In the genomic region with DNA sequence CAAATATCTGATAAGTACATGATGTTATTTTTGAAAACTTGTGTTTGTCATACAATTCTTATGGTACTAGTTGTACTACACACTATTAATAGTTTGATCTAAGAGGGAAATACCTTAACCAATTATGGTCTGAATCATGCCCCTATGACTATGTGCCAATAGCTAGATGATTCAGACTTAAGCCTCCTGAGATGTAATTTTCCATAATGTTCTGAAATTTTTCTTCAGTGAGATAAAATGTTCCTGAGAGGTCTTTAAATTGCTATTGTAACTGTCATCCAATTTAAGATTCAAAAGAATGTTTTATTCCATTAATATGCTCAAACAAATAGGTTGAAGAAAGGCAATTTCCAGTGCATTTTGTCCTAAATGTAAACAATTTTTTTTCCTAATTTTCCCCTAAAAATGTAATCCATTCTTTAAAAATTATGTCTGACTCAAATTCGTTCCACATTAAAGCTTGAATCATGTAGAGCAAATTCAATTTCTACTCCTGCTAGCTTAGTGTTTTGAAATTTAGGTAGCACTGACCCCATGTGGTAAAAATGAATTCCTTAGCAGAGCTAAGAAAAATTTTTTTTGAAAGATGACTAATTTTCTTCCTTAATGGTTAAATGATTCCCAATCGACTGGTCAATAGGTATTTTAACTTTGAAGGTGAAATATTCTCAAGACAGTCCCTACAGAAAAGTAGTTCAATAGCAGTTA, we compare ENCODE assay signal across 10 cellular contexts. TPM values are rescaled to one million over a fixed set of nuclear protein-coding genes. Genes with fewer than 3 reads are reported as not detected.
DNase-seq lines count a peak whose midpoint lies in the region; ATAC-seq and TF ChIP-seq lines count a peak whose summit lies in the region.
"Had no signal": no experiment of that assay in that cellular context is flagged by ENCODE, and none has a peak within 500 bp of the region (broad histone marks: within the 10 kb centered on the region; RNA-seq: fewer than 3 reads in every experiment).

No MANE protein-coding gene starts in this region.

- peak; percentile 32; the same call in 1 of the 2 replicates for TF ChIP-seq CTCF in AG04450 (IDR thresholded peaks at IDR 0.05; ENCODE audit: low read depth, low read length)

- H3K9me3 ChIP-seq in AG04450 (ENCODE audit: control insufficient read depth, insufficient read depth, low read length): no peaks in the 10 kb centered on the region
- H3K9me3 ChIP-seq: neutrophil had no signal

- H3K4me3 ChIP-seq in AG04450 (ENCODE audit: low read depth, low read length): no peak overlapping the region

- POLR2A ChIA-PET in AG04450 (lab: Yijun Ruan, JAX): no interaction called here

- ATAC-seq in GM19463 (IDR thresholded peaks at IDR 0.05; ENCODE audit: unreplicated experiment) (peak; percentile 49), HG03439 (IDR thresholded peaks at IDR 0.05; ENCODE audit: unreplicated experiment) (no peak)

- DNase-seq in AG04450 (ENCODE audit: low read depth, low spot score) (peak; percentile 42), SW480 (ENCODE audit: low spot score) (peak; percentile 0), iris pigment epithelial cell (ENCODE audit: low read depth) (peak; percentile 86), ureter (ENCODE audit: low spot score) (no peak), activated T-cell treated with anti-CD3 and anti-CD28 coated beads for 4 hours (no peak), SKM-1 treated with dmso at 0.1 percent for 144 hours (lab: John Stamatoyannopoulos, UW; ENCODE audit: unreplicated experiment) (no peak)
- DNase-seq: NCI-H1436 treated with DMSO at 0.1 percent for 48 hours had no signal

- no peaks in the 10 kb centered on the region for H3K27me3 ChIP-seq in AG04450 (ENCODE audit: control insufficient read depth, insufficient read depth, low read length)
- H3K27me3 ChIP-seq: neutrophil had no signal

- CTCF ChIA-PET in AG04450 (lab: Charles Lee): interaction anchor here (0.6 to 2.2 kb wide), 9 partner anchors 32 to 1136 kb away, joined by 3 to 20 read pairs (median 3); a partner anchor contains a TSS

- no peak overlapping the region for H3K27ac ChIP-seq in AG04450 (ENCODE audit: low read depth, low read length)
- H3K27ac ChIP-seq: neutrophil had no signal

RNA-seq across cellular contexts. Expression of a gene that starts 49.1 kb away (rescaled TPM):
- polyA plus RNA-seq in AG04450 (2011; rRNA removed): 6.0 and 6.5 TPM in 2 replicates
- polyA minus RNA-seq in AG04450 (2011; rRNA and poly(A)+ RNA removed): 7.7 and 12.2 TPM in 2 replicates
- 25.0 TPM for total RNA-seq in ureter

Comparison
In these comparisons a context has a peak if more than half of its experiments do, and no peak if none do; other contexts are left out.
1. DNase-seq: peak in AG04450 (single experiment), SW480 (single experiment) and iris pigment epithelial cell (single experiment); none in ureter (single experiment), activated T-cell treated with anti-CD3 and anti-CD28 coated beads for 4 hours (single experiment) and SKM-1 treated with dmso at 0.1 percent for 144 hours (single experiment).